ENCODE assay signal across 8 cellular contexts in genomic region chr12:57611810-57612710, GRCh38. TPM values are rescaled to one million over a fixed set of nuclear protein-coding genes. Genes with fewer than 3 reads are reported as not detected.
DNase-seq lines count a peak whose midpoint lies in the region; ATAC-seq and TF ChIP-seq lines count a peak whose summit lies in the region.

No MANE protein-coding gene starts in this region.

- H3K36me3 ChIP-seq in OCI-LY3 (replicated peaks; ENCODE audit: low read depth, low read length) (peaks cover 8% of the 10 kb centered on the region), esophagus squamous epithelium (peaks cover 0 to 19% (median 0%) of the 10 kb centered on the region in 3 donors), sigmoid colon (peaks cover 16 to 50% (median 33%) of the 10 kb centered on the region in 4 donors)

- no peak overlapping the region for H3K27ac Mint-ChIP-seq in stimulated activated naive B cell treated with anti-CD40 and anti-IgM and Interleukin-4, amounts not matched to agents 10 μg/mL and 1 μg/mL and 100 μg/mL, for 72 hours

- no peaks in the 10 kb centered on the region for H3K9me3 Mint-ChIP-seq in stimulated activated naive B cell treated with anti-CD40 and anti-IgM and Interleukin-4, amounts not matched to agents 10 μg/mL and 1 μg/mL and 100 μg/mL, for 72 hours

- peaks cover 64 to 67% of the 10 kb centered on the region in 2 donors for H3K27me3 Mint-ChIP-seq in stimulated activated naive B cell treated with anti-CD40 and anti-IgM and Interleukin-4, amounts not matched to agents 10 μg/mL and 1 μg/mL and 100 μg/mL, for 72 hours

- no peak for ATAC-seq in stimulated activated naive B cell treated with anti-CD40 and anti-IgM and Interleukin-4, amounts not matched to agents 10 μg/mL and 1 μg/mL and 100 μg/mL, for 72 hours (replicated peaks)
- ATAC-seq in HG03139 (IDR thresholded peaks at IDR 0.05; ENCODE audit: unreplicated experiment) = no peak

- TF ChIP-seq CTCF in GM10266 (IDR thresholded peaks at IDR 0.05; ENCODE audit: control insufficient read depth, insufficient read depth, low read depth, missing control alignments) (no peak), OCI-LY3 (IDR thresholded peaks at IDR 0.05; ENCODE audit: low read depth, low read length) (no peak), esophagus squamous epithelium (IDR thresholded peaks at IDR 0.05) (no peak), sigmoid colon (IDR thresholded peaks at IDR 0.05) (no peak)

- 35 to 80% methylated on average over 1 to 7 of the region's 27 CpGs for WGBS in esophagus squamous epithelium, 2 donors
- 11 to 14% methylated on average over 27 of the region's 27 CpGs for WGBS in sigmoid colon, 2 donors

- H3K9me3 ChIP-seq in OCI-LY3 (ENCODE audit: insufficient read depth, low read length) (no peaks in the 10 kb centered on the region), esophagus squamous epithelium (no peaks in the 10 kb centered on the region), sigmoid colon (no peaks in the 10 kb centered on the region)

- H3K36me3 Mint-ChIP-seq in stimulated activated naive B cell treated with anti-CD40 and anti-IgM and Interleukin-4, amounts not matched to agents 10 μg/mL and 1 μg/mL and 100 μg/mL, for 72 hours = no peaks in the 10 kb centered on the region

- peak overlapping the region; percentile 87 for H3K9ac ChIP-seq in OCI-LY3 (ENCODE audit: low read length)

- DNase-seq in GM10266 (ENCODE audit: extremely low spot score) (peak; percentile 21), esophagus squamous epithelium (lab: John Stamatoyannopoulos, UW) (no peak), sigmoid colon (no peak), EL (no peak), islet precursor cell (no peak)
- no peak for DNase-seq in stimulated activated naive B cell treated with anti-CD40 and anti-IgM and Interleukin-4, amounts not matched to agents 10 μg/mL and 1 μg/mL and 100 μg/mL, for 72 hours

- H2AFZ ChIP-seq in OCI-LY3 (ENCODE audit: low read depth, low read length) = no peak overlapping the region

- no peaks in the 10 kb centered on the region for H3K79me2 ChIP-seq in OCI-LY3 (ENCODE audit: low read length)

- H3K27me3 ChIP-seq in OCI-LY3 (ENCODE audit: low read depth, low read length) (no peaks in the 10 kb centered on the region), esophagus squamous epithelium (peaks cover 0 to 66% (median 0%) of the 10 kb centered on the region in 4 donors), sigmoid colon (no peaks in the 10 kb centered on the region)

- H4K20me1 ChIP-seq in OCI-LY3 (ENCODE audit: insufficient read depth, low read length) = no peaks in the 10 kb centered on the region

- peaks cover 28% of the 10 kb centered on the region for H3K4me1 ChIP-seq in OCI-LY3 (ENCODE audit: low read length)
- peaks cover 10 to 61% (median 11%) of the 10 kb centered on the region in 3 donors for H3K4me1 ChIP-seq in esophagus squamous epithelium
- peaks cover 0 to 77% (median 66%) of the 10 kb centered on the region in 4 donors for H3K4me1 ChIP-seq in sigmoid colon

- no peak for TF ChIP-seq POLR2A in esophagus squamous epithelium (IDR thresholded peaks at IDR 0.05)
- TF ChIP-seq POLR2A in sigmoid colon (IDR thresholded peaks at IDR 0.05) = no peak

- peak overlapping the region in 1 of 2 donors; percentile 36 for H3K4me3 Mint-ChIP-seq in stimulated activated naive B cell treated with anti-CD40 and anti-IgM and Interleukin-4, amounts not matched to agents 10 μg/mL and 1 μg/mL and 100 μg/mL, for 72 hours

- peak overlapping the region; percentile 88 for H3K4me2 ChIP-seq in OCI-LY3 (ENCODE audit: low read length)

- peaks cover 29 to 48% of the 10 kb centered on the region in 2 donors for H3K4me1 Mint-ChIP-seq in stimulated activated naive B cell treated with anti-CD40 and anti-IgM and Interleukin-4, amounts not matched to agents 10 μg/mL and 1 μg/mL and 100 μg/mL, for 72 hours

- intact Hi-C loops in esophagus squamous epithelium (cut with DNase I) = no loop called here
- intact Hi-C loops in sigmoid colon (cut with DNase I) = loop anchor here (2.0 to 5.0 kb wide), 2 partner anchors 90 to 525 kb away; partner anchors contain the start of genes DDIT3 and MBD6

- H3K4me3 ChIP-seq in OCI-LY3 (ENCODE audit: low read length) (peak overlapping the region; percentile 95), esophagus squamous epithelium (peak overlapping the region; percentile 45 to 75 (median 63)), sigmoid colon (peak overlapping the region; percentile 67 to 95 (median 86))

- no peak overlapping the region for H3K27ac ChIP-seq in OCI-LY3 (ENCODE audit: low read length)
- H3K27ac ChIP-seq in esophagus squamous epithelium = peak overlapping the region; percentile 77 to 92 (median 86)
- H3K27ac ChIP-seq in sigmoid colon = peak overlapping the region; percentile 96 to 97 (median 96)

- no peak for TF ChIP-seq EP300 in sigmoid colon (IDR thresholded peaks at IDR 0.05)

RNA-seq across cellular contexts. Expression of gene ARHGEF25, which starts 0.8 kb away (rescaled TPM):
- total RNA-seq in esophagus squamous epithelium = 10 to 100 TPM in 1 of 4 donors, 1 to 10 TPM in 2, under 1 TPM in 1; 0.76 to 27.7 (median 6.2) TPM
- total RNA-seq in sigmoid colon = 100 to 1,000 TPM in 3 of 4 donors, 10 to 100 TPM in 1; 99.4 to 140 (median 113) TPM
- polyA plus RNA-seq in sigmoid colon = 10 to 100 TPM in 2 of 3 donors, 1 to 10 TPM in 1; 5.8 to 22.8 (median 18.2) TPM

RNA-seq across cellular contexts. Expression of gene DTX3, which starts 7.4 kb away (rescaled TPM):
- total RNA-seq in esophagus squamous epithelium (10 to 100 TPM in 1 of 4 donors, 1 to 10 TPM in 3; 1.6 to 16.6 (median 5.6) TPM), sigmoid colon (10 to 100 TPM; 42.9 to 68.4 (median 50.7) TPM)
- 10 to 100 TPM in 1 of 3 donors, 1 to 10 TPM in 2; 1.2 to 12.5 (median 8.4) TPM for polyA plus RNA-seq in sigmoid colon

RNA-seq across cellular contexts. Expression of gene B4GALNT1, which starts 20.9 kb away (rescaled TPM):
- total RNA-seq in esophagus squamous epithelium (under 1 TPM; 0.18 to 0.56 (median 0.23) TPM), sigmoid colon (1 to 10 TPM in 3 of 4 donors, under 1 TPM in 1; 0.99 to 4.4 (median 3.3) TPM)
- polyA plus RNA-seq in sigmoid colon = 1 to 10 TPM in 1 of 3 donors, not detected in 2; 2.7 TPM

RNA-seq across cellular contexts. Expression of gene PIP4K2C, which starts 21.1 kb away (rescaled TPM):
- total RNA-seq in esophagus squamous epithelium (10 to 100 TPM; 25.2 to 41.7 (median 33.1) TPM), sigmoid colon (10 to 100 TPM; 13.3 to 22.8 (median 18.4) TPM)
- 10 to 100 TPM; 21.0 to 30.5 (median 28.6) TPM for polyA plus RNA-seq in sigmoid colon
